ENCODE assay signal across 6 cellular contexts in genomic region chr7:75154616-75155015, GRCh38.
A peak's percentile ranks its signal among the peaks of the same experiment; 100 is the strongest.
DNase-seq lines count a peak whose midpoint lies in the region; FAIRE-seq and TF ChIP-seq lines count a peak whose summit lies in the region.
"Not testable (repeated sequence)": the region's sequence is repeated elsewhere in the genome, so short reads cannot be mapped to it uniquely, and the experiment has no call there.

No MANE protein-coding gene starts in this region.

- not testable (repeated sequence) for H3K4me1 ChIP-seq in Karpas-422 (ENCODE audit: low read length); kidney (ENCODE audit: control insufficient read depth in 1 of 2, insufficient read depth in 1 of 2, low read depth in 1 of 2, low read length in 2 of 2); sigmoid colon
- H3K4me1 ChIP-seq in neutrophil (ENCODE audit: control insufficient read depth in 1 of 2, insufficient read depth in 1 of 2, low read depth in 1 of 2, low read length in 1 of 2), result peaks cover 8 to 13% of the 10 kb centered on the region in 2 experiments

- not testable (repeated sequence) for H3K27me3 Mint-ChIP-seq in glutamatergic neuron (ENCODE audit: unreplicated experiment)

- WGBS in sigmoid colon, 2 donors, result 80 to 94% methylated on average over 5 of the region's 6 CpGs

- DNase-seq in HL-60 (ENCODE audit: low read depth in 1 of 2, low spot score in 1 of 2), result not testable (repeated sequence)
- DNase-seq in Karpas-422 (peak; percentile 37), glutamatergic neuron (peak; percentile 2), kidney (peak; percentile 23), sigmoid colon (peak; percentile 15)

- H2AFZ ChIP-seq in Karpas-422 (ENCODE audit: low read length), result not testable (repeated sequence)

- not testable (repeated sequence) for H4K20me1 ChIP-seq in Karpas-422 (ENCODE audit: insufficient read depth, low read depth, low read length)

- not testable (repeated sequence) for TF ChIP-seq EP300 in sigmoid colon (IDR thresholded peaks at IDR 0.05)

- not testable (repeated sequence) for H3K9ac ChIP-seq in Karpas-422 (ENCODE audit: low read length); kidney (ENCODE audit: low read length in 2 of 2)

- not testable (repeated sequence) for H3K36me3 ChIP-seq in Karpas-422 (ENCODE audit: insufficient read depth, low read length); kidney (ENCODE audit: control insufficient read depth in 1 of 2, insufficient read depth in 2 of 2, low read length in 2 of 2); neutrophil; sigmoid colon

- not testable (repeated sequence) for H3K9me3 ChIP-seq in Karpas-422 (ENCODE audit: low read length); kidney (ENCODE audit: control insufficient read depth in 1 of 2, low read length in 2 of 2); neutrophil; sigmoid colon

- not testable (repeated sequence) for H3K4me3 Mint-ChIP-seq in glutamatergic neuron (ENCODE audit: unreplicated experiment)

- not testable (repeated sequence) for H3K27me3 ChIP-seq in HL-60 (ENCODE audit: insufficient read depth, poor library complexity, severe bottlenecking); Karpas-422 (ENCODE audit: low read length); neutrophil; sigmoid colon

- FAIRE-seq in kidney (lab: Jason Lieb, UNC), result not testable (repeated sequence)

- not testable (repeated sequence) for H3K79me2 ChIP-seq in Karpas-422 (ENCODE audit: low read length)

- H3K9me2 ChIP-seq in Karpas-422 (replicated peaks; ENCODE audit: insufficient read depth, low read length), result not testable (repeated sequence)

- not testable (repeated sequence) for H3K27ac Mint-ChIP-seq in glutamatergic neuron (ENCODE audit: unreplicated experiment)

- H3K9me3 Mint-ChIP-seq in glutamatergic neuron (ENCODE audit: unreplicated experiment), result not testable (repeated sequence)

- TF ChIP-seq POLR2A in sigmoid colon (IDR thresholded peaks at IDR 0.05), result not testable (repeated sequence)

- not testable (repeated sequence) for H3K4me3 ChIP-seq in HL-60 (replicated peaks; ENCODE audit: insufficient read depth, low read length); Karpas-422 (ENCODE audit: low read length); kidney (ENCODE audit: low read length in 2 of 2); sigmoid colon
- H3K4me3 ChIP-seq in neutrophil (ENCODE audit: low read depth in 1 of 2, low read length in 1 of 2), result peak overlapping the region in 1 of 2 experiments; percentile 41

- intact Hi-C loops in kidney (cut with DNase I); sigmoid colon (cut with DNase I): not testable (repeated sequence)

- H3K27ac ChIP-seq in HL-60 (replicated peaks), result peak overlapping the region; percentile 69
- not testable (repeated sequence) for H3K27ac ChIP-seq in Karpas-422 (ENCODE audit: low read length); kidney (ENCODE audit: low read depth in 2 of 2, low read length in 2 of 2); sigmoid colon
- peak overlapping the region; percentile 85 for H3K27ac ChIP-seq in neutrophil

- not testable (repeated sequence) for H3K36me3 Mint-ChIP-seq in glutamatergic neuron (ENCODE audit: unreplicated experiment)

- not testable (repeated sequence) for H3K4me1 Mint-ChIP-seq in glutamatergic neuron (ENCODE audit: low read depth, unreplicated experiment)

- not testable (repeated sequence) for TF ChIP-seq CTCF in HL-60 (IDR thresholded peaks at IDR 0.05; ENCODE audit: insufficient read depth, low read length); glutamatergic neuron (IDR thresholded peaks at IDR 0.05; ENCODE audit: partially characterized antibody, unreplicated experiment); kidney (IDR thresholded peaks at IDR 0.05; ENCODE audit: borderline replicate concordance, extremely low read depth, insufficient read depth); neutrophil (IDR thresholded peaks at IDR 0.05); sigmoid colon (IDR thresholded peaks at IDR 0.05)

- H3K4me2 ChIP-seq in Karpas-422 (ENCODE audit: low read depth, low read length, poor library complexity, severe bottlenecking), result not testable (repeated sequence)
